ENCODE assay signal across 13 cellular contexts in the genomic region with DNA sequence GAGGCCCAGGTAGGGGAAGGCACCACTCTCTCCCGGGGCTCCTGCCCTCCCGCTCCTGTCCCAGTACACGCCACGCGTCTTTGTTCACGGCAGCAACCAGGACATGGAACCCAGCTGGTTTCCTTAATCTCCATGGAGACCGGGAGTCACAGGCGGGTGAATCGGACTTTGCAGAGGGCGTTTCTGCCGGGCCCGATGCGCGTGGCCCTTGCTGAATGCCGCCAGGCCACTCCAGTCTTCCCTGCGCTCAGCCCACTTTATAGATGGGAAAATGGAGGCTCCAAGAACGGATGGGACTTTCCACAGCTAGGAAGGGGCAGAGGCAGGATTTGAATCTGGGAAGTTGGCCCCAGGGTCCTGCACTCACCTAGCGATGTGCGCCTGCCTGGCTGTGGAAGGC. TPM values are rescaled to one million over a fixed set of nuclear protein-coding genes. Genes with fewer than 3 reads are reported as not detected.
DNase-seq lines count a peak whose midpoint lies in the region; ATAC-seq lines count a peak whose summit lies in the region.
"Had no signal": no experiment of that assay in that cellular context is flagged by ENCODE, and none has a peak within 500 bp of the region (broad histone marks: within the 10 kb centered on the region; RNA-seq: fewer than 3 reads in every experiment).

No MANE protein-coding gene starts in this region.

- H2BK120ac ChIP-seq in neuronal stem cell (ENCODE audit: low read depth, low read length), result no peak overlapping the region

- H3K4ac ChIP-seq in neuronal stem cell (ENCODE audit: low read length), result no peak overlapping the region

- no peaks in the 10 kb centered on the region for H3K9me3 ChIP-seq in right cardiac atrium (ENCODE audit: control insufficient read depth, low read length)
- H3K9me3 ChIP-seq in esophagus (ENCODE audit: control insufficient read depth in 2 of 2, insufficient read depth in 1 of 2, low read depth in 1 of 2, low read length in 1 of 2), result no peaks in the 10 kb centered on the region
- H3K9me3 ChIP-seq in neuronal stem cell (replicated peaks in 1 of 2; ENCODE audit: control insufficient read depth in 2 of 2, insufficient read depth in 1 of 2, low read depth in 1 of 2, low read length in 2 of 2), result no peaks in the 10 kb centered on the region

- H3K27ac ChIP-seq in right cardiac atrium (ENCODE audit: low read length), result peak overlapping the region; percentile 93
- peak overlapping the region; percentile 17 to 64 for H3K27ac ChIP-seq in esophagus (ENCODE audit: low read depth in 2 of 2, low read length in 1 of 2)
- H3K27ac ChIP-seq in neuronal stem cell (replicated peaks; ENCODE audit: low read length), result no peak overlapping the region
- H3K27ac ChIP-seq: epithelial cell of prostate, WERI-Rb-1 had no signal

- H3K9ac ChIP-seq in neuronal stem cell (ENCODE audit: low read depth, low read length, poor library complexity), result no peak overlapping the region

- peaks cover under 1% of the 10 kb centered on the region for H3K4me1 Mint-ChIP-seq in stimulated activated memory B cell treated with anti-CD40 and anti-IgM and Interleukin-4, amounts not matched to agents 10 μg/mL and 1 μg/mL and 100 μg/mL, for 72 hours

- no peak overlapping the region for H2BK12ac ChIP-seq in neuronal stem cell (ENCODE audit: low read length)

- peaks cover 8% of the 10 kb centered on the region for H3K27me3 Mint-ChIP-seq in stimulated activated memory B cell treated with anti-CD40 and anti-IgM and Interleukin-4, amounts not matched to agents 10 μg/mL and 1 μg/mL and 100 μg/mL, for 72 hours

- no peak for ATAC-seq in right cardiac atrium
- no peak for ATAC-seq in stimulated activated memory B cell treated with anti-CD40 and anti-IgM and Interleukin-4, amounts not matched to agents 10 μg/mL and 1 μg/mL and 100 μg/mL, for 72 hours
- ATAC-seq: stimulated activated naive CD8-positive, alpha-beta T cell treated with anti-CD3 and anti-CD28 coated beads, Interleukin-15, amount 100 ng/mL, for 72 hours had no signal

- H2AFZ ChIP-seq in neuronal stem cell (ENCODE audit: low read length), result no peak overlapping the region

- H3K14ac ChIP-seq in neuronal stem cell (ENCODE audit: low read length), result no peak overlapping the region

- no peak overlapping the region for H3K4me3 Mint-ChIP-seq in stimulated activated memory B cell treated with anti-CD40 and anti-IgM and Interleukin-4, amounts not matched to agents 10 μg/mL and 1 μg/mL and 100 μg/mL, for 72 hours
- H3K4me3 Mint-ChIP-seq: stimulated activated naive CD8-positive, alpha-beta T cell treated with anti-CD3 and anti-CD28 coated beads, Interleukin-15, amount 100 ng/mL, for 72 hours had no signal

- no peak overlapping the region for H4K91ac ChIP-seq in neuronal stem cell (ENCODE audit: low read depth, low read length, poor library complexity)

- H3K27me3 ChIP-seq in right cardiac atrium (ENCODE audit: control insufficient read depth, insufficient read depth), result no peaks in the 10 kb centered on the region
- H3K27me3 ChIP-seq in esophagus (ENCODE audit: control insufficient read depth in 1 of 2, insufficient read depth in 2 of 2, low read length in 2 of 2), result no peaks in the 10 kb centered on the region
- H3K27me3 ChIP-seq in neuronal stem cell (ENCODE audit: control insufficient read depth in 3 of 3, insufficient read depth in 3 of 3, low read depth in 1 of 3, low read length in 3 of 3), result peaks cover 0 to under 1% (median 0%) of the 10 kb centered on the region in 3 experiments

- H3K36me3 ChIP-seq in esophagus (ENCODE audit: control insufficient read depth in 2 of 2, insufficient read depth in 2 of 2, low read length in 1 of 2), result no peaks in the 10 kb centered on the region
- H3K36me3 ChIP-seq in neuronal stem cell (replicated peaks in 1 of 2; ENCODE audit: control insufficient read depth in 2 of 2, insufficient read depth in 2 of 2, low read length in 2 of 2), result no peaks in the 10 kb centered on the region
- H3K36me3 ChIP-seq: WERI-Rb-1 had no signal

- 57% methylated on average over 19 of the region's 19 CpGs for WGBS in right cardiac atrium
- 78 to 82% methylated on average over 19 of the region's 19 CpGs for WGBS in esophagus, 2 donors
- WGBS in neuronal stem cell (ENCODE audit: extremely low coverage in 2 of 2, insufficient read length in 2 of 2, insufficient replicate concordance in 1 of 2), 2 donors, result no CpG with 5 or more reads among the region's 19 CpGs

- peak overlapping the region; percentile 69 for H3K18ac ChIP-seq in neuronal stem cell (ENCODE audit: low read length)

- intact Hi-C loops in right cardiac atrium (cut with DNase I) (loop anchor here in 2 of 4 donors (5.0 kb wide), 2 partner anchors 37 to 42 kb away; no protein-coding TSS in a partner anchor), cardiac septum (cut with DNase I) (no loop called here)

- H3K36me3 Mint-ChIP-seq in stimulated activated memory B cell treated with anti-CD40 and anti-IgM and Interleukin-4, amounts not matched to agents 10 μg/mL and 1 μg/mL and 100 μg/mL, for 72 hours, result no peaks in the 10 kb centered on the region

- peaks cover 3% of the 10 kb centered on the region for H3K79me1 ChIP-seq in neuronal stem cell (ENCODE audit: low read depth, low read length)

- no peak overlapping the region for H3K23ac ChIP-seq in neuronal stem cell (ENCODE audit: low read depth, low read length, poor library complexity)

- H3K9me3 Mint-ChIP-seq in stimulated activated memory B cell treated with anti-CD40 and anti-IgM and Interleukin-4, amounts not matched to agents 10 μg/mL and 1 μg/mL and 100 μg/mL, for 72 hours, result no peaks in the 10 kb centered on the region
- H3K9me3 Mint-ChIP-seq: stimulated activated naive CD8-positive, alpha-beta T cell treated with anti-CD3 and anti-CD28 coated beads, Interleukin-15, amount 100 ng/mL, for 72 hours had no signal

- DNase-seq in right cardiac atrium, result peak in 2 of 3 donors; percentile 68 to 70
- DNase-seq in cardiac septum (ENCODE audit: low spot score), result no peak
- DNase-seq in neuronal stem cell (ENCODE audit: low spot score), result no peak
- DNase-seq in inferior parietal cortex (ENCODE audit: extremely low spot score), result no peak
- no peak for DNase-seq in NCI-H1105 (lab: John Stamatoyannopoulos, UW)
- DNase-seq in retina, result no peak
- DNase-seq: amniotic stem cell; stimulated activated naive CD8-positive, alpha-beta T cell treated with anti-CD3 and anti-CD28 coated beads, Interleukin-15, amount 100 ng/mL, for 72 hours; WERI-Rb-1 had no signal

- no peak overlapping the region for H3K4me2 ChIP-seq in neuronal stem cell (ENCODE audit: insufficient read depth, low read length, poor library complexity, severe bottlenecking)

- no peak overlapping the region for H3K27ac Mint-ChIP-seq in stimulated activated memory B cell treated with anti-CD40 and anti-IgM and Interleukin-4, amounts not matched to agents 10 μg/mL and 1 μg/mL and 100 μg/mL, for 72 hours
- H3K27ac Mint-ChIP-seq: stimulated activated naive CD8-positive, alpha-beta T cell treated with anti-CD3 and anti-CD28 coated beads, Interleukin-15, amount 100 ng/mL, for 72 hours had no signal

- H3K4me3 ChIP-seq in right cardiac atrium (ENCODE audit: low read length), result no peak overlapping the region
- H3K4me3 ChIP-seq in esophagus (ENCODE audit: low read depth in 1 of 2, low read length in 2 of 2), result no peak overlapping the region
- no peak overlapping the region for H3K4me3 ChIP-seq in neuronal stem cell (ENCODE audit: low read length in 2 of 2)

- H4K8ac ChIP-seq in neuronal stem cell (ENCODE audit: low read depth, low read length), result no peak overlapping the region

- H3K4me1 ChIP-seq in right cardiac atrium (ENCODE audit: control insufficient read depth, insufficient read depth, low read length) (peaks cover 33% of the 10 kb centered on the region), esophagus (ENCODE audit: control insufficient read depth in 2 of 2, insufficient read depth in 2 of 2, low read length in 1 of 2) (peaks cover 16 to 17% of the 10 kb centered on the region in 2 donors), neuronal stem cell (ENCODE audit: control insufficient read depth in 2 of 2, insufficient read depth in 1 of 2, low read depth in 1 of 2, low read length in 2 of 2) (peaks cover 51 to 61% of the 10 kb centered on the region in 2 donors)

- peak overlapping the region; percentile 73 for H2AK5ac ChIP-seq in neuronal stem cell (ENCODE audit: low read depth, low read length)

- H2BK5ac ChIP-seq in neuronal stem cell (ENCODE audit: low read length), result no peak overlapping the region

- no peak overlapping the region for H2BK15ac ChIP-seq in neuronal stem cell (ENCODE audit: low read length)

RNA-seq across cellular contexts. Expression of a gene that starts 7.4 kb away (rescaled TPM):
- total RNA-seq in right cardiac atrium (100 to 1,000 TPM in 1 of 4 donors, 10 to 100 TPM in 3; 75.4 to 102 (median 84.1) TPM), cardiac septum (54.8 TPM)
- polyA plus RNA-seq in right cardiac atrium (89.4 TPM), esophagus (10 to 100 TPM; 15.8 to 18.7 TPM)
- 43.7 TPM for polyA plus RNA-seq in neuronal stem cell (2013, experiment 1 of 2)
- 41.8 TPM for polyA plus RNA-seq in neuronal stem cell (2013, experiment 2 of 2)

RNA-seq across cellular contexts. Expression of a gene that starts 56.1 kb away (rescaled TPM):
- total RNA-seq in right cardiac atrium (not detected), cardiac septum (not detected)
- polyA plus RNA-seq in right cardiac atrium (not detected), esophagus (not detected)
- polyA plus RNA-seq in neuronal stem cell (2013, experiment 1 of 2), result not detected
- not detected for polyA plus RNA-seq in neuronal stem cell (2013, experiment 2 of 2)
- total RNA-seq: NCI-H460 had no signal

Comparison
In these comparisons a context has a peak if more than half of its experiments do, and no peak if none do; other contexts are left out.
1. DNase-seq: peak in right cardiac atrium (2 of 3); none in cardiac septum (single experiment), neuronal stem cell (single experiment), inferior parietal cortex (single experiment), NCI-H1105 (single experiment) and retina (single experiment).